ENCODE assay signal across 1 cellular context in genomic region chr16:12260647-12261262, GRCh38.
A peak's percentile ranks its signal among the peaks of the same experiment; 100 is the strongest.
TF ChIP-seq lines count a peak whose summit lies in the region.

No MANE protein-coding gene starts in this region.

TF ChIP-seq in HepG2, 621 proteins besides CTCF, POLR2A, EP300 and RAD21 (continued from another document and continues in another):
- TF ChIP-seq SKI (IDR thresholded peaks at IDR 0.05; ENCODE audit: partially characterized antibody) = peak; percentile 94
- no peak for TF ChIP-seq PRPF4 (IDR thresholded peaks at IDR 0.05; ENCODE audit: low read depth, low read length, poor library complexity, severe bottlenecking)
- no peak for TF ChIP-seq ZNF343 (CRISPR knock-in tag; IDR thresholded peaks at IDR 0.05)
- TF ChIP-seq ZNF382 (CRISPR knock-in tag; IDR thresholded peaks at IDR 0.05; ENCODE audit: borderline replicate concordance) = no peak
- 0 out of 2 replicates have a peak, but pooled peaks have one; percentile 62 for TF ChIP-seq PHF21A (CRISPR knock-in tag; IDR thresholded peaks at IDR 0.05)
- TF ChIP-seq TBX3 (IDR thresholded peaks at IDR 0.05; ENCODE audit: borderline replicate concordance) = peak; percentile 57; the same call in 1 of the 2 replicates
- TF ChIP-seq ESRRA (CRISPR knock-in tag; IDR thresholded peaks at IDR 0.05; ENCODE audit: low read depth) = 0 out of 2 replicates have a peak, but pooled peaks have one; percentile 60
- TF ChIP-seq ZBTB4 (CRISPR knock-in tag; IDR thresholded peaks at IDR 0.05; ENCODE audit: borderline replicate concordance) = peak; percentile 73; the same call in 1 of the 2 replicates
- no peak for TF ChIP-seq AGO2 (optimal IDR thresholded peaks at IDR 0.05; ENCODE audit: low read depth, low read length)
- TF ChIP-seq MTA3 (CRISPR knock-in tag; IDR thresholded peaks at IDR 0.05) = no peak
- no peak for TF ChIP-seq ZNF597 (CRISPR knock-in tag; IDR thresholded peaks at IDR 0.05)
- TF ChIP-seq REL (CRISPR knock-in tag; conservative IDR thresholded peaks at IDR 0.05) = no peak
- no peak for TF ChIP-seq SATB2 (CRISPR knock-in tag; IDR thresholded peaks at IDR 0.05)
- no peak for TF ChIP-seq CEBPZ (IDR thresholded peaks at IDR 0.05; ENCODE audit: low read length)
- TF ChIP-seq ZNF749 (CRISPR knock-in tag; IDR thresholded peaks at IDR 0.05; ENCODE audit: borderline replicate concordance) = no peak
- no peak for TF ChIP-seq THAP8 (CRISPR knock-in tag; IDR thresholded peaks at IDR 0.05; ENCODE audit: borderline replicate concordance)
- TF ChIP-seq UBTF (CRISPR knock-in tag; IDR thresholded peaks at IDR 0.05) = peak; percentile 73; the same call in 1 of the 2 replicates
- no peak for TF ChIP-seq KDM5A (IDR thresholded peaks at IDR 0.05; ENCODE audit: borderline replicate concordance, low read length)
- no peak for TF ChIP-seq CBX1 (IDR thresholded peaks at IDR 0.05; ENCODE audit: low read depth)
- TF ChIP-seq SALL1 (CRISPR knock-in tag; IDR thresholded peaks at IDR 0.05) = peak; percentile 91
- no peak for TF ChIP-seq HNF1A (IDR thresholded peaks at IDR 0.05; ENCODE audit: low read depth)
- peak; percentile 69; the same call in 1 of the 2 replicates for TF ChIP-seq HNF1A (CRISPR knock-in tag; IDR thresholded peaks at IDR 0.05; ENCODE audit: borderline replicate concordance)
- no peak for TF ChIP-seq FOXP1 (IDR thresholded peaks at IDR 0.05)
- TF ChIP-seq FOXP1 (CRISPR knock-in tag; IDR thresholded peaks at IDR 0.05) = peak; percentile 36; the same call in 1 of the 2 replicates
- no peak for TF ChIP-seq KLF11 (CRISPR knock-in tag; IDR thresholded peaks at IDR 0.05)
- TF ChIP-seq NONO (IDR thresholded peaks at IDR 0.05) = no peak
- peak; percentile 32; the same call in 1 of the 2 replicates for TF ChIP-seq NONO (CRISPR knock-in tag; conservative IDR thresholded peaks at IDR 0.05)
- TF ChIP-seq ZBTB34 (CRISPR knock-in tag; IDR thresholded peaks at IDR 0.05) = no peak
- no peak for TF ChIP-seq ZFP90 (CRISPR knock-in tag; IDR thresholded peaks at IDR 0.05; ENCODE audit: borderline replicate concordance)
- TF ChIP-seq PAF1 (CRISPR knock-in tag; IDR thresholded peaks at IDR 0.05) = no peak
- no peak for TF ChIP-seq SSRP1 (CRISPR knock-in tag; IDR thresholded peaks at IDR 0.05)
- peak; percentile 81; the same call in 1 of the 2 replicates for TF ChIP-seq HDAC2 (CRISPR knock-in tag; IDR thresholded peaks at IDR 0.05)
- TF ChIP-seq ZSCAN31 (CRISPR knock-in tag; IDR thresholded peaks at IDR 0.05; ENCODE audit: low read depth) = peak; percentile 37
- peak; percentile 25; the same call in 1 of the 2 replicates for TF ChIP-seq ZBTB20 (CRISPR knock-in tag; IDR thresholded peaks at IDR 0.05; ENCODE audit: borderline replicate concordance, low read depth)
- TF ChIP-seq ZNF713 (CRISPR knock-in tag; IDR thresholded peaks at IDR 0.05) = peak; percentile 27; the same call in 1 of the 2 replicates
- peak; percentile 50 for TF ChIP-seq ZNF431 (CRISPR knock-in tag; IDR thresholded peaks at IDR 0.05; ENCODE audit: borderline replicate concordance, low read depth)
- peak; percentile 51; the same call in 1 of the 2 replicates for TF ChIP-seq MED1 (CRISPR knock-in tag; IDR thresholded peaks at IDR 0.05)
- no peak for TF ChIP-seq HNRNPUL1 (IDR thresholded peaks at IDR 0.05; ENCODE audit: low read depth, low read length)
- TF ChIP-seq E2F5 (CRISPR knock-in tag; conservative IDR thresholded peaks at IDR 0.05) = no peak
- TF ChIP-seq LCORL (IDR thresholded peaks at IDR 0.05) = no peak
- TF ChIP-seq LCORL (CRISPR knock-in tag; IDR thresholded peaks at IDR 0.05) = no peak
- TF ChIP-seq ZNF605 (CRISPR knock-in tag; IDR thresholded peaks at IDR 0.05) = peak; percentile 67; the same call in 1 of the 2 replicates
- TF ChIP-seq ZNF639 (CRISPR knock-in tag; conservative IDR thresholded peaks at IDR 0.05) = no peak
- no peak for TF ChIP-seq SIN3B (IDR thresholded peaks at IDR 0.05; ENCODE audit: low read length)
- no peak for TF ChIP-seq ONECUT2 (CRISPR knock-in tag; IDR thresholded peaks at IDR 0.05)
- no peak for TF ChIP-seq HOXD1 (CRISPR knock-in tag; IDR thresholded peaks at IDR 0.05)
- peak; percentile 51; the same call in 1 of the 2 replicates for TF ChIP-seq ZFP82 (CRISPR knock-in tag; IDR thresholded peaks at IDR 0.05; ENCODE audit: borderline replicate concordance)
- TF ChIP-seq HIVEP1 (CRISPR knock-in tag; IDR thresholded peaks at IDR 0.05) = peak; percentile 59
- TF ChIP-seq AKAP8 (CRISPR knock-in tag; IDR thresholded peaks at IDR 0.05) = 0 out of 2 replicates have a peak, but pooled peaks have one; percentile 28
- TF ChIP-seq NR2F1 (CRISPR knock-in tag; IDR thresholded peaks at IDR 0.05) = peak in 1 of 2 experiments; percentile 23; a peak in 1 of 4 replicates
